Comparison of ENCODE assay signal across 1 cellular context in the genomic region with DNA sequence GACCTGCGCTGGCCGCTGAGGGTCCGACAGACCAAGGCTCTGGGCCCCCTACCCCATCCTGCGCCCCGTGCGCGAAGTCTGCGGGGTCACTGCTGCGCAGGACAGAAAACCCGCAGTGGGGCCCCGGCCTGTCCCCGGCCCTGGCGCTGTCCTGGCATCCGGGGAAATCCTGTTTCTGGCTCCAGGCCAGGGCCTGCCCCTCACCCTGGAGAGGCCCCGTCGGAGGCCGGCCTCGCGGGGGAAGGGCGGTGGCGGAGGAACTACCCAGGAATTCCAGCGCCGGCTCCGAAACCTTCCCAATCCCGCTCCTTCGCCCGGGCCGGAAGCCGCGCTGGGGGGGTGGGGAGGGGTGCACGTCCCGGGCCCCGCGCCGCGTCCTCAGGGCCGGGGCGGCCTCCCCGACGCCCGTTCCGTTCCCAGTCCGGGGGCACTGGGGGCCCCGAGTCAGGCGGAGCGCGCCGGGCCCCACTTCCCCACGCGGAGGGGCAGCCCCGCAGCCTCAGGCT.
TF ChIP-seq lines count a peak whose summit lies in the region.

No MANE protein-coding gene starts in this region.

TF ChIP-seq in HepG2, 621 proteins besides CTCF, POLR2A, EP300 and RAD21 (continued from another document and continues in another):
- TF ChIP-seq, protein P1, sequence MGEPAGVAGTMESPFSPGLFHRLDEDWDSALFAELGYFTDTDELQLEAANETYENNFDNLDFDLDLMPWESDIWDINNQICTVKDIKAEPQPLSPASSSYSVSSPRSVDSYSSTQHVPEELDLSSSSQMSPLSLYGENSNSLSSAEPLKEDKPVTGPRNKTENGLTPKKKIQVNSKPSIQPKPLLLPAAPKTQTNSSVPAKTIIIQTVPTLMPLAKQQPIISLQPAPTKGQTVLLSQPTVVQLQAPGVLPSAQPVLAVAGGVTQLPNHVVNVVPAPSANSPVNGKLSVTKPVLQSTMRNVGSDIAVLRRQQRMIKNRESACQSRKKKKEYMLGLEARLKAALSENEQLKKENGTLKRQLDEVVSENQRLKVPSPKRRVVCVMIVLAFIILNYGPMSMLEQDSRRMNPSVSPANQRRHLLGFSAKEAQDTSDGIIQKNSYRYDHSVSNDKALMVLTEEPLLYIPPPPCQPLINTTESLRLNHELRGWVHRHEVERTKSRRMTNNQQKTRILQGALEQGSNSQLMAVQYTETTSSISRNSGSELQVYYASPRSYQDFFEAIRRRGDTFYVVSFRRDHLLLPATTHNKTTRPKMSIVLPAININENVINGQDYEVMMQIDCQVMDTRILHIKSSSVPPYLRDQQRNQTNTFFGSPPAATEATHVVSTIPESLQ (CRISPR knock-in tag; conservative IDR thresholded peaks at IDR 0.05): no peak
- TF ChIP-seq ZNF367 (CRISPR knock-in tag; IDR thresholded peaks at IDR 0.05; ENCODE audit: borderline replicate concordance): no peak
- 0 out of 2 replicates have a peak, but pooled peaks have one; percentile 35 for TF ChIP-seq ESRRA (CRISPR knock-in tag; IDR thresholded peaks at IDR 0.05; ENCODE audit: low read depth)
- no peak for TF ChIP-seq ZNF589 (CRISPR knock-in tag; conservative IDR thresholded peaks at IDR 0.05)
- TF ChIP-seq, protein P2, sequence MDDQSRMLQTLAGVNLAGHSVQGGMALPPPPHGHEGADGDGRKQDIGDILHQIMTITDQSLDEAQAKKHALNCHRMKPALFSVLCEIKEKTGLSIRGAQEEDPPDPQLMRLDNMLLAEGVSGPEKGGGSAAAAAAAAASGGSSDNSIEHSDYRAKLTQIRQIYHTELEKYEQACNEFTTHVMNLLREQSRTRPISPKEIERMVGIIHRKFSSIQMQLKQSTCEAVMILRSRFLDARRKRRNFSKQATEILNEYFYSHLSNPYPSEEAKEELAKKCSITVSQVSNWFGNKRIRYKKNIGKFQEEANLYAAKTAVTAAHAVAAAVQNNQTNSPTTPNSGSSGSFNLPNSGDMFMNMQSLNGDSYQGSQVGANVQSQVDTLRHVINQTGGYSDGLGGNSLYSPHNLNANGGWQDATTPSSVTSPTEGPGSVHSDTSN (CRISPR knock-in tag; IDR thresholded peaks at IDR 0.05; ENCODE audit: borderline replicate concordance): no peak
- TF ChIP-seq, protein P3, sequence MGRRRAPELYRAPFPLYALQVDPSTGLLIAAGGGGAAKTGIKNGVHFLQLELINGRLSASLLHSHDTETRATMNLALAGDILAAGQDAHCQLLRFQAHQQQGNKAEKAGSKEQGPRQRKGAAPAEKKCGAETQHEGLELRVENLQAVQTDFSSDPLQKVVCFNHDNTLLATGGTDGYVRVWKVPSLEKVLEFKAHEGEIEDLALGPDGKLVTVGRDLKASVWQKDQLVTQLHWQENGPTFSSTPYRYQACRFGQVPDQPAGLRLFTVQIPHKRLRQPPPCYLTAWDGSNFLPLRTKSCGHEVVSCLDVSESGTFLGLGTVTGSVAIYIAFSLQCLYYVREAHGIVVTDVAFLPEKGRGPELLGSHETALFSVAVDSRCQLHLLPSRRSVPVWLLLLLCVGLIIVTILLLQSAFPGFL (CRISPR knock-in tag; IDR thresholded peaks at IDR 0.05): no peak
- 0 out of 2 replicates have a peak, but pooled peaks have one; percentile 19 for TF ChIP-seq PITX1 (CRISPR knock-in tag; IDR thresholded peaks at IDR 0.05)
- TF ChIP-seq PHF8 (CRISPR knock-in tag; IDR thresholded peaks at IDR 0.05): peak; percentile 45; the same call in 1 of the 2 replicates
- TF ChIP-seq, protein P4, sequence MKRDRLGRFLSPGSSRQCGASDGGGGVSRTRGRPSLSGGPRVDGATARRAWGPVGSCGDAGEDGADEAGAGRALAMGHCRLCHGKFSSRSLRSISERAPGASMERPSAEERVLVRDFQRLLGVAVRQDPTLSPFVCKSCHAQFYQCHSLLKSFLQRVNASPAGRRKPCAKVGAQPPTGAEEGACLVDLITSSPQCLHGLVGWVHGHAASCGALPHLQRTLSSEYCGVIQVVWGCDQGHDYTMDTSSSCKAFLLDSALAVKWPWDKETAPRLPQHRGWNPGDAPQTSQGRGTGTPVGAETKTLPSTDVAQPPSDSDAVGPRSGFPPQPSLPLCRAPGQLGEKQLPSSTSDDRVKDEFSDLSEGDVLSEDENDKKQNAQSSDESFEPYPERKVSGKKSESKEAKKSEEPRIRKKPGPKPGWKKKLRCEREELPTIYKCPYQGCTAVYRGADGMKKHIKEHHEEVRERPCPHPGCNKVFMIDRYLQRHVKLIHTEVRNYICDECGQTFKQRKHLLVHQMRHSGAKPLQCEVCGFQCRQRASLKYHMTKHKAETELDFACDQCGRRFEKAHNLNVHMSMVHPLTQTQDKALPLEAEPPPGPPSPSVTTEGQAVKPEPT (CRISPR knock-in tag; IDR thresholded peaks at IDR 0.05; ENCODE audit: low read depth): no peak
- no peak for TF ChIP-seq DNMT3B (CRISPR knock-in tag; conservative IDR thresholded peaks at IDR 0.05)
- no peak for TF ChIP-seq RXRB (CRISPR knock-in tag; IDR thresholded peaks at IDR 0.05; ENCODE audit: borderline replicate concordance)
- TF ChIP-seq BRCA1 (CRISPR knock-in tag; IDR thresholded peaks at IDR 0.05): no peak
- TF ChIP-seq SCMH1 (CRISPR knock-in tag; IDR thresholded peaks at IDR 0.05; ENCODE audit: borderline replicate concordance): no peak
- no peak for TF ChIP-seq KLF6 (CRISPR knock-in tag; IDR thresholded peaks at IDR 0.05)
- TF ChIP-seq BHLHE40 (IDR thresholded peaks at IDR 0.05; ENCODE audit: low read length): no peak
- no peak for TF ChIP-seq STAT5B (CRISPR knock-in tag; IDR thresholded peaks at IDR 0.05)
- no peak for TF ChIP-seq ZNF773 (CRISPR knock-in tag; IDR thresholded peaks at IDR 0.05; ENCODE audit: borderline replicate concordance)
- no peak for TF ChIP-seq HNRNPL (IDR thresholded peaks at IDR 0.05; ENCODE audit: low read depth, low read length)
- TF ChIP-seq SP1 (IDR thresholded peaks at IDR 0.05): no peak
- TF ChIP-seq SP1 (CRISPR knock-in tag; IDR thresholded peaks at IDR 0.05): peak; percentile 39; the same call in 1 of the 2 replicates
- no peak for TF ChIP-seq ZNF569 (CRISPR knock-in tag; IDR thresholded peaks at IDR 0.05; ENCODE audit: borderline replicate concordance)
- TF ChIP-seq NR2F6 (IDR thresholded peaks at IDR 0.05): no peak
- TF ChIP-seq NR2F6 (CRISPR knock-in tag; IDR thresholded peaks at IDR 0.05): peak; percentile 34; the same call in 1 of the 2 replicates
- no peak for TF ChIP-seq ZBTB42 (CRISPR knock-in tag; IDR thresholded peaks at IDR 0.05)
- TF ChIP-seq SOX5 (CRISPR knock-in tag; IDR thresholded peaks at IDR 0.05; ENCODE audit: borderline replicate concordance): no peak
- no peak for TF ChIP-seq ATF7-NPFF (CRISPR knock-in tag; IDR thresholded peaks at IDR 0.05; ENCODE audit: low read depth)
- TF ChIP-seq ZNF530 (CRISPR knock-in tag; IDR thresholded peaks at IDR 0.05; ENCODE audit: low read depth): no peak
- no peak for TF ChIP-seq TCF7L2 (IDR thresholded peaks at IDR 0.05; ENCODE audit: low read depth, low read length)
- no peak for TF ChIP-seq ZNF781 (CRISPR knock-in tag; IDR thresholded peaks at IDR 0.05; ENCODE audit: borderline replicate concordance, not compliant biosample characterization)
- no peak for TF ChIP-seq SMYD3 (CRISPR knock-in tag; IDR thresholded peaks at IDR 0.05)
- TF ChIP-seq GATAD2A (CRISPR knock-in tag; IDR thresholded peaks at IDR 0.05): 0 out of 2 replicates have a peak, but pooled peaks have one; percentile 23
- no peak for TF ChIP-seq RFX3 (CRISPR knock-in tag; IDR thresholded peaks at IDR 0.05)
- no peak for TF ChIP-seq NKX3-1 (CRISPR knock-in tag; IDR thresholded peaks at IDR 0.05)
- no peak for TF ChIP-seq CC2D1A (CRISPR knock-in tag; IDR thresholded peaks at IDR 0.05)
- TF ChIP-seq ZNF484 (CRISPR knock-in tag; IDR thresholded peaks at IDR 0.05; ENCODE audit: borderline replicate concordance, low read depth): no peak
- TF ChIP-seq, protein P5, sequence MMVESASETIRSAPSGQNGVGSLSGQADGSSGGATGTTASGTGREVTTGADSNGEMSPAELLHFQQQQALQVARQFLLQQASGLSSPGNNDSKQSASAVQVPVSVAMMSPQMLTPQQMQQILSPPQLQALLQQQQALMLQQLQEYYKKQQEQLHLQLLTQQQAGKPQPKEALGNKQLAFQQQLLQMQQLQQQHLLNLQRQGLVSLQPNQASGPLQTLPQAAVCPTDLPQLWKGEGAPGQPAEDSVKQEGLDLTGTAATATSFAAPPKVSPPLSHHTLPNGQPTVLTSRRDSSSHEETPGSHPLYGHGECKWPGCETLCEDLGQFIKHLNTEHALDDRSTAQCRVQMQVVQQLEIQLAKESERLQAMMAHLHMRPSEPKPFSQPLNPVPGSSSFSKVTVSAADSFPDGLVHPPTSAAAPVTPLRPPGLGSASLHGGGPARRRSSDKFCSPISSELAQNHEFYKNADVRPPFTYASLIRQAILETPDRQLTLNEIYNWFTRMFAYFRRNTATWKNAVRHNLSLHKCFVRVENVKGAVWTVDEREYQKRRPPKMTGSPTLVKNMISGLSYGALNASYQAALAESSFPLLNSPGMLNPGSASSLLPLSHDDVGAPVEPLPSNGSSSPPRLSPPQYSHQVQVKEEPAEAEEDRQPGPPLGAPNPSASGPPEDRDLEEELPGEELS (CRISPR knock-in tag; IDR thresholded peaks at IDR 0.05): no peak
- peak; percentile 20; the same call in 1 of the 2 replicates for TF ChIP-seq ZNF274 (CRISPR knock-in tag; IDR thresholded peaks at IDR 0.05)
- TF ChIP-seq, protein P6, sequence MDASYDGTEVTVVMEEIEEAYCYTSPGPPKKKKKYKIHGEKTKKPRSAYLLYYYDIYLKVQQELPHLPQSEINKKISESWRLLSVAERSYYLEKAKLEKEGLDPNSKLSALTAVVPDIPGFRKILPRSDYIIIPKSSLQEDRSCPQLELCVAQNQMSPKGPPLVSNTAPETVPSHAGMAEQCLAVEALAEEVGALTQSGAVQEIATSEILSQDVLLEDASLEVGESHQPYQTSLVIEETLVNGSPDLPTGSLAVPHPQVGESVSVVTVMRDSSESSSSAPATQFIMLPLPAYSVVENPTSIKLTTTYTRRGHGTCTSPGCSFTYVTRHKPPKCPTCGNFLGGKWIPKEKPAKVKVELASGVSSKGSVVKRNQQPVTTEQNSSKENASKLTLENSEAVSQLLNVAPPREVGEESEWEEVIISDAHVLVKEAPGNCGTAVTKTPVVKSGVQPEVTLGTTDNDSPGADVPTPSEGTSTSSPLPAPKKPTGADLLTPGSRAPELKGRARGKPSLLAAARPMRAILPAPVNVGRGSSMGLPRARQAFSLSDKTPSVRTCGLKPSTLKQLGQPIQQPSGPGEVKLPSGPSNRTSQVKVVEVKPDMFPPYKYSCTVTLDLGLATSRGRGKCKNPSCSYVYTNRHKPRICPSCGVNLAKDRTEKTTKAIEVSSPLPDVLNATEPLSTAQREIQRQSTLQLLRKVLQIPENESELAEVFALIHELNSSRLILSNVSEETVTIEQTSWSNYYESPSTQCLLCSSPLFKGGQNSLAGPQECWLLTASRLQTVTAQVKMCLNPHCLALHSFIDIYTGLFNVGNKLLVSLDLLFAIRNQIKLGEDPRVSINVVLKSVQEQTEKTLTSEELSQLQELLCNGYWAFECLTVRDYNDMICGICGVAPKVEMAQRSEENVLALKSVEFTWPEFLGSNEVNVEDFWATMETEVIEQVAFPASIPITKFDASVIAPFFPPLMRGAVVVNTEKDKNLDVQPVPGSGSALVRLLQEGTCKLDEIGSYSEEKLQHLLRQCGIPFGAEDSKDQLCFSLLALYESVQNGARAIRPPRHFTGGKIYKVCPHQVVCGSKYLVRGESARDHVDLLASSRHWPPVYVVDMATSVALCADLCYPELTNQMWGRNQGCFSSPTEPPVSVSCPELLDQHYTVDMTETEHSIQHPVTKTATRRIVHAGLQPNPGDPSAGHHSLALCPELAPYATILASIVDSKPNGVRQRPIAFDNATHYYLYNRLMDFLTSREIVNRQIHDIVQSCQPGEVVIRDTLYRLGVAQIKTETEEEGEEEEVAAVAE (CRISPR knock-in tag; IDR thresholded peaks at IDR 0.05; ENCODE audit: borderline replicate concordance): no peak
- no peak for TF ChIP-seq ZNF383 (CRISPR knock-in tag; IDR thresholded peaks at IDR 0.05; ENCODE audit: borderline replicate concordance)
- TF ChIP-seq, protein P7, sequence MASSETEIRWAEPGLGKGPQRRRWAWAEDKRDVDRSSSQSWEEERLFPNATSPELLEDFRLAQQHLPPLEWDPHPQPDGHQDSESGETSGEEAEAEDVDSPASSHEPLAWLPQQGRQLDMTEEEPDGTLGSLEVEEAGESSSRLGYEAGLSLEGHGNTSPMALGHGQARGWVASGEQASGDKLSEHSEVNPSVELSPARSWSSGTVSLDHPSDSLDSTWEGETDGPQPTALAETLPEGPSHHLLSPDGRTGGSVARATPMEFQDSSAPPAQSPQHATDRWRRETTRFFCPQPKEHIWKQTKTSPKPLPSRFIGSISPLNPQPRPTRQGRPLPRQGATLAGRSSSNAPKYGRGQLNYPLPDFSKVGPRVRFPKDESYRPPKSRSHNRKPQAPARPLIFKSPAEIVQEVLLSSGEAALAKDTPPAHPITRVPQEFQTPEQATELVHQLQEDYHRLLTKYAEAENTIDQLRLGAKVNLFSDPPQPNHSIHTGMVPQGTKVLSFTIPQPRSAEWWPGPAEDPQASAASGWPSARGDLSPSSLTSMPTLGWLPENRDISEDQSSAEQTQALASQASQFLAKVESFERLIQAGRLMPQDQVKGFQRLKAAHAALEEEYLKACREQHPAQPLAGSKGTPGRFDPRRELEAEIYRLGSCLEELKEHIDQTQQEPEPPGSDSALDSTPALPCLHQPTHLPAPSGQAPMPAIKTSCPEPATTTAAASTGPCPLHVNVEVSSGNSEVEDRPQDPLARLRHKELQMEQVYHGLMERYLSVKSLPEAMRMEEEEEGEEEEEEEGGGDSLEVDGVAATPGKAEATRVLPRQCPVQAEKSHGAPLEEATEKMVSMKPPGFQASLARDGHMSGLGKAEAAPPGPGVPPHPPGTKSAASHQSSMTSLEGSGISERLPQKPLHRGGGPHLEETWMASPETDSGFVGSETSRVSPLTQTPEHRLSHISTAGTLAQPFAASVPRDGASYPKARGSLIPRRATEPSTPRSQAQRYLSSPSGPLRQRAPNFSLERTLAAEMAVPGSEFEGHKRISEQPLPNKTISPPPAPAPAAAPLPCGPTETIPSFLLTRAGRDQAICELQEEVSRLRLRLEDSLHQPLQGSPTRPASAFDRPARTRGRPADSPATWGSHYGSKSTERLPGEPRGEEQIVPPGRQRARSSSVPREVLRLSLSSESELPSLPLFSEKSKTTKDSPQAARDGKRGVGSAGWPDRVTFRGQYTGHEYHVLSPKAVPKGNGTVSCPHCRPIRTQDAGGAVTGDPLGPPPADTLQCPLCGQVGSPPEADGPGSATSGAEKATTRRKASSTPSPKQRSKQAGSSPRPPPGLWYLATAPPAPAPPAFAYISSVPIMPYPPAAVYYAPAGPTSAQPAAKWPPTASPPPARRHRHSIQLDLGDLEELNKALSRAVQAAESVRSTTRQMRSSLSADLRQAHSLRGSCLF (CRISPR knock-in tag; IDR thresholded peaks at IDR 0.05; ENCODE audit: borderline replicate concordance): no peak
- TF ChIP-seq ZNF775 (CRISPR knock-in tag; IDR thresholded peaks at IDR 0.05; ENCODE audit: borderline replicate concordance): no peak
